1 cellular context compared by ENCODE assay signal in the genomic region with DNA sequence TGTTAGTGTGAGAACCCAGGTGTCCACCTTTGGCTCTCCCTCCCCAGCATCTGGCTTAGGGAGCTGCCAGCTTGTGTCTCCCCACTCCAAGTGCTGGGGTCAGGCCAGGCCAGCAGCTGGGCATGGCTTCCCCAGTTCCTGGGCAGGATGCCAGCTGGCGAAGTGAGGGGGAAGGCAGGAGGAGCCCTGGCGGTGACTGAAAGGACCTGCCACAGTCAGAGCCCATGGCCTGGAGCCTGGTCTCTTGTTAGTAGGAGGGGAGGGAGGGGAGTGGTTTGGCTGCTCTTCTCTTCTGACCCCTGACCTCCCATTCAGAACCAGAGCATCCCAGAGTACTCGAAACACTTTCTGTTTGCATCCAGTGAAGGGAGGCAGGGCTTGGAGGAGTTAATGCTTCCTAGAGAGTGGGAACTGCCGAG.
TF ChIP-seq lines count a peak whose summit lies in the region.

No MANE protein-coding gene starts in this region.

TF ChIP-seq in GM23338, 12 proteins besides CTCF, POLR2A, EP300 and RAD21 (continued from another document):
- TF ChIP-seq, protein P1, sequence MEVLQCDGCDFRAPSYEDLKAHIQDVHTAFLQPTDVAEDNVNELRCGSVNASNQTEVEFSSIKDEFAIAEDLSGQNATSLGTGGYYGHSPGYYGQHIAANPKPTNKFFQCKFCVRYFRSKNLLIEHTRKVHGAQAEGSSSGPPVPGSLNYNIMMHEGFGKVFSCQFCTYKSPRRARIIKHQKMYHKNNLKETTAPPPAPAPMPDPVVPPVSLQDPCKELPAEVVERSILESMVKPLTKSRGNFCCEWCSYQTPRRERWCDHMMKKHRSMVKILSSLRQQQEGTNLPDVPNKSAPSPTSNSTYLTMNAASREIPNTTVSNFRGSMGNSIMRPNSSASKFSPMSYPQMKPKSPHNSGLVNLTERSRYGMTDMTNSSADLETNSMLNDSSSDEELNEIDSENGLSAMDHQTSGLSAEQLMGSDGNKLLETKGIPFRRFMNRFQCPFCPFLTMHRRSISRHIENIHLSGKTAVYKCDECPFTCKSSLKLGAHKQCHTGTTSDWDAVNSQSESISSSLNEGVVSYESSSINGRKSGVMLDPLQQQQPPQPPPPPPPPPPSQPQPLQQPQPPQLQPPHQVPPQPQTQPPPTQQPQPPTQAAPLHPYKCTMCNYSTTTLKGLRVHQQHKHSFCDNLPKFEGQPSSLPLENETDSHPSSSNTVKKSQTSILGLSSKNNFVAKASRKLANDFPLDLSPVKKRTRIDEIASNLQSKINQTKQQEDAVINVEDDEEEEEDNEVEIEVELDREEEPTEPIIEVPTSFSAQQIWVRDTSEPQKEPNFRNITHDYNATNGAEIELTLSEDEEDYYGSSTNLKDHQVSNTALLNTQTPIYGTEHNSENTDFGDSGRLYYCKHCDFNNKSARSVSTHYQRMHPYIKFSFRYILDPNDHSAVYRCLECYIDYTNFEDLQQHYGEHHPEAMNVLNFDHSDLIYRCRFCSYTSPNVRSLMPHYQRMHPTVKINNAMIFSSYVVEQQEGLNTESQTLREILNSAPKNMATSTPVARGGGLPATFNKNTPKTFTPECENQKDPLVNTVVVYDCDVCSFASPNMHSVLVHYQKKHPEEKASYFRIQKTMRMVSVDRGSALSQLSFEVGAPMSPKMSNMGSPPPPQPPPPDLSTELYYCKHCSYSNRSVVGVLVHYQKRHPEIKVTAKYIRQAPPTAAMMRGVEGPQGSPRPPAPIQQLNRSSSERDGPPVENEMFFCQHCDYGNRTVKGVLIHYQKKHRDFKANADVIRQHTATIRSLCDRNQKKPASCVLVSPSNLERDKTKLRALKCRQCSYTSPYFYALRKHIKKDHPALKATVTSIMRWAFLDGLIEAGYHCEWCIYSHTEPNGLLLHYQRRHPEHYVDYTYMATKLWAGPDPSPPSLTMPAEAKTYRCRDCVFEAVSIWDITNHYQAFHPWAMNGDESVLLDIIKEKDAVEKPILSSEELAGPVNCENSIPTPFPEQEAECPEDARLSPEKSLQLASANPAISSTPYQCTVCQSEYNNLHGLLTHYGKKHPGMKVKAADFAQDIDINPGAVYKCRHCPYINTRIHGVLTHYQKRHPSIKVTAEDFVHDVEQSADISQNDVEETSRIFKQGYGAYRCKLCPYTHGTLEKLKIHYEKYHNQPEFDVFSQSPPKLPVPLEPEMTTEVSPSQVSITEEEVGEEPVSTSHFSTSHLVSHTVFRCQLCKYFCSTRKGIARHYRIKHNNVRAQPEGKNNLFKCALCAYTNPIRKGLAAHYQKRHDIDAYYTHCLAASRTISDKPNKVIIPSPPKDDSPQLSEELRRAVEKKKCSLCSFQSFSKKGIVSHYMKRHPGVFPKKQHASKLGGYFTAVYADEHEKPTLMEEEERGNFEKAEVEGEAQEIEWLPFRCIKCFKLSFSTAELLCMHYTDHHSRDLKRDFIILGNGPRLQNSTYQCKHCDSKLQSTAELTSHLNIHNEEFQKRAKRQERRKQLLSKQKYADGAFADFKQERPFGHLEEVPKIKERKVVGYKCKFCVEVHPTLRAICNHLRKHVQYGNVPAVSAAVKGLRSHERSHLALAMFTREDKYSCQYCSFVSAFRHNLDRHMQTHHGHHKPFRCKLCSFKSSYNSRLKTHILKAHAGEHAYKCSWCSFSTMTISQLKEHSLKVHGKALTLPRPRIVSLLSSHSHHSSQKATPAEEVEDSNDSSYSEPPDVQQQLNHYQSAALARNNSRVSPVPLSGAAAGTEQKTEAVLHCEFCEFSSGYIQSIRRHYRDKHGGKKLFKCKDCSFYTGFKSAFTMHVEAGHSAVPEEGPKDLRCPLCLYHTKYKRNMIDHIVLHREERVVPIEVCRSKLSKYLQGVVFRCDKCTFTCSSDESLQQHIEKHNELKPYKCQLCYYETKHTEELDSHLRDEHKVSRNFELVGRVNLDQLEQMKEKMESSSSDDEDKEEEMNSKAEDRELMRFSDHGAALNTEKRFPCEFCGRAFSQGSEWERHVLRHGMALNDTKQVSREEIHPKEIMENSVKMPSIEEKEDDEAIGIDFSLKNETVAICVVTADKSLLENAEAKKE (CRISPR knock-in tag; IDR thresholded peaks at IDR 0.05): no peak
- TF ChIP-seq JUNB (IDR thresholded peaks at IDR 0.05; ENCODE audit: unreplicated experiment) (no peak), ZNF114 (CRISPR knock-in tag; IDR thresholded peaks at IDR 0.05) (no peak), ZNF331 (CRISPR knock-in tag; IDR thresholded peaks at IDR 0.05; ENCODE audit: low read depth) (no peak), EZH2phosphoT487 (IDR thresholded peaks at IDR 0.05; ENCODE audit: unreplicated experiment) (no peak), NANOG (IDR thresholded peaks at IDR 0.05; ENCODE audit: borderline replicate concordance) (no peak), STAT1 (IDR thresholded peaks at IDR 0.05; ENCODE audit: unreplicated experiment) (no peak), EZH2 (IDR thresholded peaks at IDR 0.05; ENCODE audit: low read depth, unreplicated experiment) (no peak)
- TF ChIP-seq, protein P2, sequence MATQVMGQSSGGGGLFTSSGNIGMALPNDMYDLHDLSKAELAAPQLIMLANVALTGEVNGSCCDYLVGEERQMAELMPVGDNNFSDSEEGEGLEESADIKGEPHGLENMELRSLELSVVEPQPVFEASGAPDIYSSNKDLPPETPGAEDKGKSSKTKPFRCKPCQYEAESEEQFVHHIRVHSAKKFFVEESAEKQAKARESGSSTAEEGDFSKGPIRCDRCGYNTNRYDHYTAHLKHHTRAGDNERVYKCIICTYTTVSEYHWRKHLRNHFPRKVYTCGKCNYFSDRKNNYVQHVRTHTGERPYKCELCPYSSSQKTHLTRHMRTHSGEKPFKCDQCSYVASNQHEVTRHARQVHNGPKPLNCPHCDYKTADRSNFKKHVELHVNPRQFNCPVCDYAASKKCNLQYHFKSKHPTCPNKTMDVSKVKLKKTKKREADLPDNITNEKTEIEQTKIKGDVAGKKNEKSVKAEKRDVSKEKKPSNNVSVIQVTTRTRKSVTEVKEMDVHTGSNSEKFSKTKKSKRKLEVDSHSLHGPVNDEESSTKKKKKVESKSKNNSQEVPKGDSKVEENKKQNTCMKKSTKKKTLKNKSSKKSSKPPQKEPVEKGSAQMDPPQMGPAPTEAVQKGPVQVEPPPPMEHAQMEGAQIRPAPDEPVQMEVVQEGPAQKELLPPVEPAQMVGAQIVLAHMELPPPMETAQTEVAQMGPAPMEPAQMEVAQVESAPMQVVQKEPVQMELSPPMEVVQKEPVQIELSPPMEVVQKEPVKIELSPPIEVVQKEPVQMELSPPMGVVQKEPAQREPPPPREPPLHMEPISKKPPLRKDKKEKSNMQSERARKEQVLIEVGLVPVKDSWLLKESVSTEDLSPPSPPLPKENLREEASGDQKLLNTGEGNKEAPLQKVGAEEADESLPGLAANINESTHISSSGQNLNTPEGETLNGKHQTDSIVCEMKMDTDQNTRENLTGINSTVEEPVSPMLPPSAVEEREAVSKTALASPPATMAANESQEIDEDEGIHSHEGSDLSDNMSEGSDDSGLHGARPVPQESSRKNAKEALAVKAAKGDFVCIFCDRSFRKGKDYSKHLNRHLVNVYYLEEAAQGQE (IDR thresholded peaks at IDR 0.05; ENCODE audit: unreplicated experiment): no peak
- TF ChIP-seq, protein P3, sequence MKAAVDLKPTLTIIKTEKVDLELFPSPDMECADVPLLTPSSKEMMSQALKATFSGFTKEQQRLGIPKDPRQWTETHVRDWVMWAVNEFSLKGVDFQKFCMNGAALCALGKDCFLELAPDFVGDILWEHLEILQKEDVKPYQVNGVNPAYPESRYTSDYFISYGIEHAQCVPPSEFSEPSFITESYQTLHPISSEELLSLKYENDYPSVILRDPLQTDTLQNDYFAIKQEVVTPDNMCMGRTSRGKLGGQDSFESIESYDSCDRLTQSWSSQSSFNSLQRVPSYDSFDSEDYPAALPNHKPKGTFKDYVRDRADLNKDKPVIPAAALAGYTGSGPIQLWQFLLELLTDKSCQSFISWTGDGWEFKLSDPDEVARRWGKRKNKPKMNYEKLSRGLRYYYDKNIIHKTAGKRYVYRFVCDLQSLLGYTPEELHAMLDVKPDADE (IDR thresholded peaks at IDR 0.05): no peak
